1 cellular context compared by ENCODE assay signal in the genomic region with DNA sequence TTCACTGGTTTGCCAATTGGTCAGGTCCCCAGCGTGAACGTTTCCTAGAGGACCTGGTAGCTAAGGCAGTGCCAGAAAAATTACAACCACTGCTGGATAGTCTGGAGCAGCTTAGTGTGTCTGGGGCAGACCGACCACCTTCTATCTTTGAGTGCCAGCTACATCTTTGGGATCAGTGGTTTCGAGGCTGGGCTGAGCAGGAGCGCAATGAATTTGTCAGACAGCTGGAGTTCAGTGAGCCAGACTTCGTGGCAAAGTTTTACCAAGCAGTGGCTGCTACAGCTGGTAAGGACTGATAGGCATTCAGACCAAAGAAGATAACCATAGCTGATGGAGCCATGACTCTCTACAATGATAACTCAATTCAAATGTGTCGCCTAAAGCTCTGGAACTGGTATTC.
TF ChIP-seq lines count a peak whose summit lies in the region.

No MANE protein-coding gene starts in this region.

TF ChIP-seq in K562, 482 proteins besides CTCF, POLR2A, EP300 and RAD21 (continued from another document):
- TF ChIP-seq, protein P1, sequence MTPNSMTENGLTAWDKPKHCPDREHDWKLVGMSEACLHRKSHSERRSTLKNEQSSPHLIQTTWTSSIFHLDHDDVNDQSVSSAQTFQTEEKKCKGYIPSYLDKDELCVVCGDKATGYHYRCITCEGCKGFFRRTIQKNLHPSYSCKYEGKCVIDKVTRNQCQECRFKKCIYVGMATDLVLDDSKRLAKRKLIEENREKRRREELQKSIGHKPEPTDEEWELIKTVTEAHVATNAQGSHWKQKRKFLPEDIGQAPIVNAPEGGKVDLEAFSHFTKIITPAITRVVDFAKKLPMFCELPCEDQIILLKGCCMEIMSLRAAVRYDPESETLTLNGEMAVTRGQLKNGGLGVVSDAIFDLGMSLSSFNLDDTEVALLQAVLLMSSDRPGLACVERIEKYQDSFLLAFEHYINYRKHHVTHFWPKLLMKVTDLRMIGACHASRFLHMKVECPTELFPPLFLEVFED (CRISPR knock-in tag; conservative IDR thresholded peaks at IDR 0.05): no peak
- no peak for TF ChIP-seq ZNF24 (IDR thresholded peaks at IDR 0.05)
- no peak for TF ChIP-seq RBBP5 (IDR thresholded peaks at IDR 0.05; ENCODE audit: borderline replicate concordance, insufficient read depth, low read length, poor library complexity, severe bottlenecking)
- TF ChIP-seq HNRNPL (IDR thresholded peaks at IDR 0.05; ENCODE audit: low read depth, low read length): no peak
- no peak for TF ChIP-seq SMAD3 (CRISPR knock-in tag; conservative IDR thresholded peaks at IDR 0.05)
- TF ChIP-seq, protein P2, sequence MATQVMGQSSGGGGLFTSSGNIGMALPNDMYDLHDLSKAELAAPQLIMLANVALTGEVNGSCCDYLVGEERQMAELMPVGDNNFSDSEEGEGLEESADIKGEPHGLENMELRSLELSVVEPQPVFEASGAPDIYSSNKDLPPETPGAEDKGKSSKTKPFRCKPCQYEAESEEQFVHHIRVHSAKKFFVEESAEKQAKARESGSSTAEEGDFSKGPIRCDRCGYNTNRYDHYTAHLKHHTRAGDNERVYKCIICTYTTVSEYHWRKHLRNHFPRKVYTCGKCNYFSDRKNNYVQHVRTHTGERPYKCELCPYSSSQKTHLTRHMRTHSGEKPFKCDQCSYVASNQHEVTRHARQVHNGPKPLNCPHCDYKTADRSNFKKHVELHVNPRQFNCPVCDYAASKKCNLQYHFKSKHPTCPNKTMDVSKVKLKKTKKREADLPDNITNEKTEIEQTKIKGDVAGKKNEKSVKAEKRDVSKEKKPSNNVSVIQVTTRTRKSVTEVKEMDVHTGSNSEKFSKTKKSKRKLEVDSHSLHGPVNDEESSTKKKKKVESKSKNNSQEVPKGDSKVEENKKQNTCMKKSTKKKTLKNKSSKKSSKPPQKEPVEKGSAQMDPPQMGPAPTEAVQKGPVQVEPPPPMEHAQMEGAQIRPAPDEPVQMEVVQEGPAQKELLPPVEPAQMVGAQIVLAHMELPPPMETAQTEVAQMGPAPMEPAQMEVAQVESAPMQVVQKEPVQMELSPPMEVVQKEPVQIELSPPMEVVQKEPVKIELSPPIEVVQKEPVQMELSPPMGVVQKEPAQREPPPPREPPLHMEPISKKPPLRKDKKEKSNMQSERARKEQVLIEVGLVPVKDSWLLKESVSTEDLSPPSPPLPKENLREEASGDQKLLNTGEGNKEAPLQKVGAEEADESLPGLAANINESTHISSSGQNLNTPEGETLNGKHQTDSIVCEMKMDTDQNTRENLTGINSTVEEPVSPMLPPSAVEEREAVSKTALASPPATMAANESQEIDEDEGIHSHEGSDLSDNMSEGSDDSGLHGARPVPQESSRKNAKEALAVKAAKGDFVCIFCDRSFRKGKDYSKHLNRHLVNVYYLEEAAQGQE (CRISPR knock-in tag; IDR thresholded peaks at IDR 0.05; ENCODE audit: low read depth): no peak
- TF ChIP-seq NFRKB (IDR thresholded peaks at IDR 0.05; ENCODE audit: low read depth): no peak
- no peak for TF ChIP-seq ZNF197 (CRISPR knock-in tag; IDR thresholded peaks at IDR 0.05; ENCODE audit: low read depth)
- no peak for TF ChIP-seq E2F3 (CRISPR knock-in tag; IDR thresholded peaks at IDR 0.05)
- TF ChIP-seq BCL6 (CRISPR knock-in tag; IDR thresholded peaks at IDR 0.05): no peak
- TF ChIP-seq TEAD4 (IDR thresholded peaks at IDR 0.05; ENCODE audit: low read length): peak; percentile 61; the same call in 1 of the 2 replicates
- TF ChIP-seq TEAD4 (CRISPR knock-in tag; IDR thresholded peaks at IDR 0.05; ENCODE audit: borderline replicate concordance): no peak
- TF ChIP-seq PML (IDR thresholded peaks at IDR 0.05; ENCODE audit: low read length): no peak
- TF ChIP-seq, protein P3, sequence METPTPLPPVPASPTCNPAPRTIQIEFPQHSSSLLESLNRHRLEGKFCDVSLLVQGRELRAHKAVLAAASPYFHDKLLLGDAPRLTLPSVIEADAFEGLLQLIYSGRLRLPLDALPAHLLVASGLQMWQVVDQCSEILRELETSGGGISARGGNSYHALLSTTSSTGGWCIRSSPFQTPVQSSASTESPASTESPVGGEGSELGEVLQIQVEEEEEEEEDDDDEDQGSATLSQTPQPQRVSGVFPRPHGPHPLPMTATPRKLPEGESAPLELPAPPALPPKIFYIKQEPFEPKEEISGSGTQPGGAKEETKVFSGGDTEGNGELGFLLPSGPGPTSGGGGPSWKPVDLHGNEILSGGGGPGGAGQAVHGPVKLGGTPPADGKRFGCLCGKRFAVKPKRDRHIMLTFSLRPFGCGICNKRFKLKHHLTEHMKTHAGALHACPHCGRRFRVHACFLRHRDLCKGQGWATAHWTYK (CRISPR knock-in tag; IDR thresholded peaks at IDR 0.05): no peak
- TF ChIP-seq, protein P4, sequence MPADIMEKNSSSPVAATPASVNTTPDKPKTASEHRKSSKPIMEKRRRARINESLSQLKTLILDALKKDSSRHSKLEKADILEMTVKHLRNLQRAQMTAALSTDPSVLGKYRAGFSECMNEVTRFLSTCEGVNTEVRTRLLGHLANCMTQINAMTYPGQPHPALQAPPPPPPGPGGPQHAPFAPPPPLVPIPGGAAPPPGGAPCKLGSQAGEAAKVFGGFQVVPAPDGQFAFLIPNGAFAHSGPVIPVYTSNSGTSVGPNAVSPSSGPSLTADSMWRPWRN (IDR thresholded peaks at IDR 0.05; ENCODE audit: low read depth): no peak
- peak; percentile 69 for TF ChIP-seq TCF3 (CRISPR knock-in tag; IDR thresholded peaks at IDR 0.05)
- no peak for TF ChIP-seq RHOXF2B (CRISPR knock-in tag; conservative IDR thresholded peaks at IDR 0.05)
- peak; percentile 64 for TF ChIP-seq CBFA2T2 (conservative IDR thresholded peaks at IDR 0.05)
- no peak for TF ChIP-seq GABPB2 (CRISPR knock-in tag; conservative IDR thresholded peaks at IDR 0.05)
- no peak for TF ChIP-seq NFIX (CRISPR knock-in tag; IDR thresholded peaks at IDR 0.05; ENCODE audit: low read depth)
- TF ChIP-seq KAT7 (CRISPR knock-in tag; IDR thresholded peaks at IDR 0.05; ENCODE audit: borderline replicate concordance): no peak
- no peak for TF ChIP-seq KDM2B (CRISPR knock-in tag; IDR thresholded peaks at IDR 0.05)
- no peak for TF ChIP-seq GABPB1 (CRISPR knock-in tag; IDR thresholded peaks at IDR 0.05)
- TF ChIP-seq ATF7 (IDR thresholded peaks at IDR 0.05): no peak
- no peak for TF ChIP-seq NR4A1 (CRISPR knock-in tag; IDR thresholded peaks at IDR 0.05)
- no peak for TF ChIP-seq NR4A1 (tag; IDR thresholded peaks at IDR 0.05)
- TF ChIP-seq FOSL1 (tag; conservative IDR thresholded peaks at IDR 0.05): no peak
- peak; percentile 74 for TF ChIP-seq CBFA2T3 (IDR thresholded peaks at IDR 0.05)
- TF ChIP-seq ZNF717 (CRISPR knock-in tag; IDR thresholded peaks at IDR 0.05): no peak
- TF ChIP-seq TAL1 (IDR thresholded peaks at IDR 0.05): peak; percentile 48; the same call in 1 of the 2 replicates
- TF ChIP-seq, protein P5, sequence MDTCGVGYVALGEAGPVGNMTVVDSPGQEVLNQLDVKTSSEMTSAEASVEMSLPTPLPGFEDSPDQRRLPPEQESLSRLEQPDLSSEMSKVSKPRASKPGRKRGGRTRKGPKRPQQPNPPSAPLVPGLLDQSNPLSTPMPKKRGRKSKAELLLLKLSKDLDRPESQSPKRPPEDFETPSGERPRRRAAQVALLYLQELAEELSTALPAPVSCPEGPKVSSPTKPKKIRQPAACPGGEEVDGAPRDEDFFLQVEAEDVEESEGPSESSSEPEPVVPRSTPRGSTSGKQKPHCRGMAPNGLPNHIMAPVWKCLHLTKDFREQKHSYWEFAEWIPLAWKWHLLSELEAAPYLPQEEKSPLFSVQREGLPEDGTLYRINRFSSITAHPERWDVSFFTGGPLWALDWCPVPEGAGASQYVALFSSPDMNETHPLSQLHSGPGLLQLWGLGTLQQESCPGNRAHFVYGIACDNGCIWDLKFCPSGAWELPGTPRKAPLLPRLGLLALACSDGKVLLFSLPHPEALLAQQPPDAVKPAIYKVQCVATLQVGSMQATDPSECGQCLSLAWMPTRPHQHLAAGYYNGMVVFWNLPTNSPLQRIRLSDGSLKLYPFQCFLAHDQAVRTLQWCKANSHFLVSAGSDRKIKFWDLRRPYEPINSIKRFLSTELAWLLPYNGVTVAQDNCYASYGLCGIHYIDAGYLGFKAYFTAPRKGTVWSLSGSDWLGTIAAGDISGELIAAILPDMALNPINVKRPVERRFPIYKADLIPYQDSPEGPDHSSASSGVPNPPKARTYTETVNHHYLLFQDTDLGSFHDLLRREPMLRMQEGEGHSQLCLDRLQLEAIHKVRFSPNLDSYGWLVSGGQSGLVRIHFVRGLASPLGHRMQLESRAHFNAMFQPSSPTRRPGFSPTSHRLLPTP (IDR thresholded peaks at IDR 0.05; ENCODE audit: borderline replicate concordance, extremely low read depth, insufficient read length): no peak
- TF ChIP-seq ZFP36 (IDR thresholded peaks at IDR 0.05; ENCODE audit: low read depth, low read length, partially characterized antibody): no peak
- no peak for TF ChIP-seq SMAD1 (IDR thresholded peaks at IDR 0.05; ENCODE audit: low read depth, low read length, partially characterized antibody)
- no peak for TF ChIP-seq SRSF9 (IDR thresholded peaks at IDR 0.05; ENCODE audit: borderline replicate concordance, low read depth, low read length)
- TF ChIP-seq BHLHE40 (IDR thresholded peaks at IDR 0.05; ENCODE audit: low read length): no peak
- TF ChIP-seq PHB (CRISPR knock-in tag; IDR thresholded peaks at IDR 0.05): no peak
- TF ChIP-seq RFX1 (IDR thresholded peaks at IDR 0.05): no peak
- 0 out of 2 replicates have a peak, but pooled peaks have one; percentile 9 for TF ChIP-seq IRF2 (CRISPR knock-in tag; IDR thresholded peaks at IDR 0.05)
- no peak for TF ChIP-seq FIP1L1 (IDR thresholded peaks at IDR 0.05; ENCODE audit: low read depth, low read length, poor library complexity, severe bottlenecking)
- TF ChIP-seq ZNF586 (CRISPR knock-in tag; conservative IDR thresholded peaks at IDR 0.05): no peak
- TF ChIP-seq RUNX1 (IDR thresholded peaks at IDR 0.05; ENCODE audit: low read depth): no peak
- TF ChIP-seq ZFP1 (CRISPR knock-in tag; IDR thresholded peaks at IDR 0.05): no peak
- TF ChIP-seq, protein P6, sequence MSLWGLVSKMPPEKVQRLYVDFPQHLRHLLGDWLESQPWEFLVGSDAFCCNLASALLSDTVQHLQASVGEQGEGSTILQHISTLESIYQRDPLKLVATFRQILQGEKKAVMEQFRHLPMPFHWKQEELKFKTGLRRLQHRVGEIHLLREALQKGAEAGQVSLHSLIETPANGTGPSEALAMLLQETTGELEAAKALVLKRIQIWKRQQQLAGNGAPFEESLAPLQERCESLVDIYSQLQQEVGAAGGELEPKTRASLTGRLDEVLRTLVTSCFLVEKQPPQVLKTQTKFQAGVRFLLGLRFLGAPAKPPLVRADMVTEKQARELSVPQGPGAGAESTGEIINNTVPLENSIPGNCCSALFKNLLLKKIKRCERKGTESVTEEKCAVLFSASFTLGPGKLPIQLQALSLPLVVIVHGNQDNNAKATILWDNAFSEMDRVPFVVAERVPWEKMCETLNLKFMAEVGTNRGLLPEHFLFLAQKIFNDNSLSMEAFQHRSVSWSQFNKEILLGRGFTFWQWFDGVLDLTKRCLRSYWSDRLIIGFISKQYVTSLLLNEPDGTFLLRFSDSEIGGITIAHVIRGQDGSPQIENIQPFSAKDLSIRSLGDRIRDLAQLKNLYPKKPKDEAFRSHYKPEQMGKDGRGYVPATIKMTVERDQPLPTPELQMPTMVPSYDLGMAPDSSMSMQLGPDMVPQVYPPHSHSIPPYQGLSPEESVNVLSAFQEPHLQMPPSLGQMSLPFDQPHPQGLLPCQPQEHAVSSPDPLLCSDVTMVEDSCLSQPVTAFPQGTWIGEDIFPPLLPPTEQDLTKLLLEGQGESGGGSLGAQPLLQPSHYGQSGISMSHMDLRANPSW (CRISPR knock-in tag; IDR thresholded peaks at IDR 0.05): no peak
- no peak for TF ChIP-seq ZNF764 (CRISPR knock-in tag; IDR thresholded peaks at IDR 0.05; ENCODE audit: low read depth)
- TF ChIP-seq, protein P7, sequence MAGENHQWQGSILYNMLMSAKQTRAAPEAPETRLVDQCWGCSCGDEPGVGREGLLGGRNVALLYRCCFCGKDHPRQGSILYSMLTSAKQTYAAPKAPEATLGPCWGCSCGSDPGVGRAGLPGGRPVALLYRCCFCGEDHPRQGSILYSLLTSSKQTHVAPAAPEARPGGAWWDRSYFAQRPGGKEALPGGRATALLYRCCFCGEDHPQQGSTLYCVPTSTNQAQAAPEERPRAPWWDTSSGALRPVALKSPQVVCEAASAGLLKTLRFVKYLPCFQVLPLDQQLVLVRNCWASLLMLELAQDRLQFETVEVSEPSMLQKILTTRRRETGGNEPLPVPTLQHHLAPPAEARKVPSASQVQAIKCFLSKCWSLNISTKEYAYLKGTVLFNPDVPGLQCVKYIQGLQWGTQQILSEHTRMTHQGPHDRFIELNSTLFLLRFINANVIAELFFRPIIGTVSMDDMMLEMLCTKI (IDR thresholded peaks at IDR 0.05; ENCODE audit: partially characterized antibody): no peak
TF ChIP-seq in K562: peak in this region for 11.
